ENCODE assay signal across 1 cellular context in the genomic region with DNA sequence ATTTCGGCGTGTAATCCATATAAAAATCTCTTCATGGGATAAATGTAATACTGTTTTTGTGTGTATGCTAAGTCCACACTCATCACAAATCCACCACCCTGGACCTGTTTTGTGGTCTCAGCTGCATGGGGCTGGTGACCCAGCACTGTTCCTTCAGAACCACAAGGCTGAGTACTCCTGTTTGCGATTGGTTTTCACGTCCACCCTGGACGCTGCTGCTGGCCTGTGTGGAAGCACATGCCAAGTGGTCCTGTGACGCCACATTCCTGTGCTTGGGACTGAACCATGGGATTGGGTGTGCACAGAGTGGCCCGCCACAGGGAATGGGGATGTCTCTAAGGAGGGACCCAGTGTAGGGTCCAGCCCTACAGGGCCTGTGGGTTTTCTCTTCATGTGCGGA.
TF ChIP-seq lines count a peak whose summit lies in the region.

No MANE protein-coding gene starts in this region.

TF ChIP-seq in H1, 55 proteins besides CTCF, POLR2A, EP300 and RAD21:
- TF ChIP-seq, protein P1, sequence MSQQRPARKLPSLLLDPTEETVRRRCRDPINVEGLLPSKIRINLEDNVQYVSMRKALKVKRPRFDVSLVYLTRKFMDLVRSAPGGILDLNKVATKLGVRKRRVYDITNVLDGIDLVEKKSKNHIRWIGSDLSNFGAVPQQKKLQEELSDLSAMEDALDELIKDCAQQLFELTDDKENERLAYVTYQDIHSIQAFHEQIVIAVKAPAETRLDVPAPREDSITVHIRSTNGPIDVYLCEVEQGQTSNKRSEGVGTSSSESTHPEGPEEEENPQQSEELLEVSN (IDR thresholded peaks at IDR 0.05): no peak
- TF ChIP-seq SRF (IDR thresholded peaks at IDR 0.05; ENCODE audit: low read depth, low read length) (no peak), CHD2 (IDR thresholded peaks at IDR 0.05; ENCODE audit: low read length) (no peak)
TF ChIP-seq in H1: peak in this region for 0.
